Comparison of ENCODE assay signal across 2 cellular contexts in genomic region chr5:138697720-138698360, GRCh38.
A peak's percentile ranks its signal among the peaks of the same experiment; 100 is the strongest.
TF ChIP-seq lines count a peak whose summit lies in the region.

No MANE protein-coding gene starts in this region.

TF ChIP-seq in IMR-90, 13 proteins besides CTCF, POLR2A, EP300 and RAD21:
- TF ChIP-seq RCOR1 (IDR thresholded peaks at IDR 0.05; ENCODE audit: insufficient replicate concordance, low read length) (no peak), MAZ (IDR thresholded peaks at IDR 0.05; ENCODE audit: borderline replicate concordance, low read depth, low read length) (no peak), FOS (IDR thresholded peaks at IDR 0.05; ENCODE audit: low read depth, low read length) (no peak), SMC3 (IDR thresholded peaks at IDR 0.05; ENCODE audit: low read depth, low read length) (no peak), BHLHE40 (IDR thresholded peaks at IDR 0.05; ENCODE audit: low read depth, low read length) (no peak), NFE2L2 (IDR thresholded peaks at IDR 0.05; ENCODE audit: low read depth, low read length) (no peak), USF2 (IDR thresholded peaks at IDR 0.05; ENCODE audit: low read depth, low read length) (no peak), RFX5 (IDR thresholded peaks at IDR 0.05; ENCODE audit: low read depth, low read length) (no peak), MXI1 (IDR thresholded peaks at IDR 0.05; ENCODE audit: borderline replicate concordance, low read depth, low read length) (no peak), MAFK (IDR thresholded peaks at IDR 0.05; ENCODE audit: low read depth, low read length) (no peak), CEBPB (IDR thresholded peaks at IDR 0.05; ENCODE audit: low read depth, low read length) (no peak), ELK1 (IDR thresholded peaks at IDR 0.05; ENCODE audit: borderline replicate concordance, low read depth, low read length) (no peak)

TF ChIP-seq in SK-N-SH, 30 proteins besides CTCF, POLR2A, EP300 and RAD21:
- no peak for TF ChIP-seq MXI1 (IDR thresholded peaks at IDR 0.05; ENCODE audit: low read depth, low read length)
- no peak for TF ChIP-seq POLR2AphosphoS5 (IDR thresholded peaks at IDR 0.05; ENCODE audit: low read depth, low read length)
- peak; percentile 98 for TF ChIP-seq GATA2 (CRISPR knock-in tag; IDR thresholded peaks at IDR 0.05)
- peak; percentile 90 for TF ChIP-seq RCOR1 (IDR thresholded peaks at IDR 0.05; ENCODE audit: low read length)
- TF ChIP-seq FOXJ3 (CRISPR knock-in tag; IDR thresholded peaks at IDR 0.05): peak; percentile 73; the same call in 1 of the 2 replicates
- TF ChIP-seq RFX5 (IDR thresholded peaks at IDR 0.05; ENCODE audit: low read length): peak; percentile 31; the same call in 1 of the 2 replicates
